17 cellular contexts compared by ENCODE assay signal in the genomic region with DNA sequence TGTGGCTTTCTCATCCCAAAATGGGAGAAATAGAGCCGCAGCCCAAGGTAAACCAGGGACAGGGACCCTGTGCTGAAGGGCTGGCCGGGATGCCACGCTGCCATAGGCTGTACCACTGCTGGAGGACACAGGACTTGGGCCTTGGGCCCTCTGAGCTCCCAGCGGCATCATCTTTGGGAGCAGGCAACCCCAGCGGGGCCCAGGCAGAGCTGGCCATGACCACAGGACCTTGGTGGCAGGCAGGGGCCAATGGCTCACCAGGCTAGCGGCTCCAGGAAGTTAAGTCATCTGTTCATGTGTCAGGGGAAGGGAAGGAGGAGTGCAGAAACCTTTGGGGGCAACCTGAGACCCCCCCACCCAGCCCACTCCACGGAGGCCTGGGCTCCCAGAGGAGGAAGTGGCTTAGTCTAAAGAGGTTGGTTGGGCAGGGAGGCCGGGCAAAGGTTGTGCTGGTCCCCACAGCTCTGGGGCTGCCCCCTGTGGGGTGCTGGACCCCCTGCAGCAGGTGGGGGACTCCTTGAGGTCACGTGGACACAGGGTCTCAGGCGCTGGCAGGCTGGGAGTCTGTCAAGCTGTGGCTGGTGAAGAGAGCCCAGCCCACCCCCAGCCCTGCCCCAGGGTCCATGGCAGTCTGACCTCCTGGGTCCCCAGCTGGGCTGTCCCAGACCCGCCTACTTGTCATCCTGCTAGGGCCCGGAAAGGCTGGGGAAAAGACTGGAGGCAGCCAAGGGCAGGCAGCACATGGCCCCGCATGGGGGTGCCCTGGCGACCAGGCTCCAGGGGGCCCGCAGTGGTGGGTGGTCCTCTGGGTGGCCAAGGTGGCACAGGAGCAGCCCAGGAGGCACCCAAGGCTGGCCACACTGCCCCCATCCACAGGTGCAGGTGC.
"Had no signal": no experiment of that assay in that cellular context is flagged by ENCODE, and none has a peak within 500 bp of the region (broad histone marks: within the 10 kb centered on the region; RNA-seq: fewer than 3 reads in every experiment).

No MANE protein-coding gene starts in this region.

- H3K9me3 Mint-ChIP-seq: activated CD4-positive, alpha-beta T cell treated with anti-CD3 and anti-CD28 coated beads, Interleukin-2, amount 10 ng/mL, durations not matched to agents 7 days and 5 days; activated T-cell treated with anti-CD3 and anti-CD28 coated beads, Interleukin-2, amount 50 U/mL, for 4 hours; naive thymus-derived CD8-positive, alpha-beta T cell; T-helper 1 cell treated with Interleukin-12 subunit alpha and Interleukin-12 subunit beta and Interleukin-4 antibody, amounts not matched to agents 30 μg/mL and 1 μg/mL, for 36 hours; type B pancreatic cell had no signal

- H3K4me1 ChIP-seq: gastroesophageal sphincter, psoas muscle had no signal

- H3K27ac Mint-ChIP-seq: activated CD4-positive, alpha-beta T cell treated with anti-CD3 and anti-CD28 coated beads, Interleukin-2, amount 10 ng/mL, durations not matched to agents 7 days and 5 days; naive thymus-derived CD8-positive, alpha-beta T cell; T-helper 1 cell treated with Interleukin-12 subunit alpha and Interleukin-12 subunit beta and Interleukin-4 antibody, amounts not matched to agents 30 μg/mL and 1 μg/mL, for 36 hours; type B pancreatic cell had no signal

- H2AFZ ChIP-seq: hepatocyte had no signal

- H3K4me3 Mint-ChIP-seq: activated CD4-positive, alpha-beta T cell treated with anti-CD3 and anti-CD28 coated beads, Interleukin-2, amount 10 ng/mL, durations not matched to agents 7 days and 5 days; activated T-cell treated with anti-CD3 and anti-CD28 coated beads, Interleukin-2, amount 50 U/mL, for 4 hours; naive thymus-derived CD8-positive, alpha-beta T cell; T-helper 1 cell treated with Interleukin-12 subunit alpha and Interleukin-12 subunit beta and Interleukin-4 antibody, amounts not matched to agents 30 μg/mL and 1 μg/mL, for 36 hours; type B pancreatic cell had no signal

- H3K27ac ChIP-seq: coronary artery, gastroesophageal sphincter, hepatocyte, psoas muscle had no signal

- H3K4me3 ChIP-seq: coronary artery, gastroesophageal sphincter, hepatocyte, lung, psoas muscle had no signal

- H3K4me1 Mint-ChIP-seq: activated CD4-positive, alpha-beta T cell treated with anti-CD3 and anti-CD28 coated beads, Interleukin-2, amount 10 ng/mL, durations not matched to agents 7 days and 5 days; naive thymus-derived CD8-positive, alpha-beta T cell had no signal

- DNase-seq: activated CD4-positive, alpha-beta T cell treated with anti-CD3 and anti-CD28 coated beads, Interleukin-2, amount 10 ng/mL, durations not matched to agents 7 days and 5 days; activated gamma-delta T cell; activated T-cell treated with anti-CD3 and anti-CD28 coated beads, Interleukin-2, amount 50 U/mL, for 4 hours; caudate nucleus; effector CD8-positive, alpha-beta T cell; kidney glomerular epithelial cell; occipital lobe; stimulated activated CD4-positive, alpha-beta T cell treated with anti-CD3 and anti-CD28 coated beads, Interleukin-2, amount 100 ng/mL, for 48 hours; stimulated activated naive CD4-positive, alpha-beta T cell treated with Interleukin-2 at 50 U/mL for 16 hours had no signal

- H3K27me3 ChIP-seq: gastroesophageal sphincter, hepatocyte had no signal

- H3K9me3 ChIP-seq: gastroesophageal sphincter, psoas muscle had no signal

- H3K27me3 Mint-ChIP-seq: activated CD4-positive, alpha-beta T cell treated with anti-CD3 and anti-CD28 coated beads, Interleukin-2, amount 10 ng/mL, durations not matched to agents 7 days and 5 days; type B pancreatic cell had no signal

- H3K36me3 Mint-ChIP-seq: naive thymus-derived CD8-positive, alpha-beta T cell; type B pancreatic cell had no signal

- H3K4me2 ChIP-seq: hepatocyte had no signal

- H3K36me3 ChIP-seq: gastroesophageal sphincter had no signal
